Comparison of ENCODE assay signal across 8 cellular contexts in genomic region chr10:101778781-101779543, GRCh38. TPM values are rescaled to one million over a fixed set of nuclear protein-coding genes. Genes with fewer than 3 reads are reported as not detected.
DNase-seq lines count a peak whose midpoint lies in the region; ATAC-seq lines count a peak whose summit lies in the region.

No MANE protein-coding gene starts in this region.

- peak overlapping the region; percentile 65 for H3K4me3 Mint-ChIP-seq in activated CD4-positive, alpha-beta T cell treated with anti-CD3 and anti-CD28 coated beads, Interleukin-2, amount 10 ng/mL, durations not matched to agents 7 days and 5 days
- peak overlapping the region; percentile 75 to 86 for H3K4me3 Mint-ChIP-seq in stimulated activated naive B cell treated with anti-CD40 and anti-IgM and Interleukin-4, amounts not matched to agents 10 μg/mL and 1 μg/mL and 100 μg/mL, for 72 hours

- H3K36me3 Mint-ChIP-seq in activated CD4-positive, alpha-beta T cell treated with anti-CD3 and anti-CD28 coated beads, Interleukin-2, amount 10 ng/mL, durations not matched to agents 7 days and 5 days (ENCODE audit: low read depth) = peaks cover 10% of the 10 kb centered on the region
- H3K36me3 Mint-ChIP-seq in stimulated activated naive B cell treated with anti-CD40 and anti-IgM and Interleukin-4, amounts not matched to agents 10 μg/mL and 1 μg/mL and 100 μg/mL, for 72 hours = peaks cover 25 to 35% of the 10 kb centered on the region in 2 donors

- CTCF ChIA-PET in activated CD4-positive, alpha-beta T cell treated with anti-CD3 and anti-CD28 coated beads, Interleukin-2, amount 10 ng/mL, durations not matched to agents 7 days and 5 days (lab: Charles Lee) = interaction anchor here (0.6 to 1.2 kb wide), 4 partner anchors 58 to 686 kb away, joined by 3 to 6 read pairs (median 5); no protein-coding TSS in a partner anchor

- POLR2A ChIA-PET in activated CD4-positive, alpha-beta T cell treated with anti-CD3 and anti-CD28 coated beads, Interleukin-2, amount 10 ng/mL, durations not matched to agents 7 days and 5 days (lab: Charles Lee) = no interaction called here

- DNase-seq in activated CD4-positive, alpha-beta T cell treated with anti-CD3 and anti-CD28 coated beads, Interleukin-2, amount 10 ng/mL, durations not matched to agents 7 days and 5 days = no peak
- no peak for DNase-seq in activated CD4-positive, alpha-beta T cell treated with anti-CD3 and anti-CD28 coated beads for 1 hour
- DNase-seq in amniotic epithelial cell (ENCODE audit: low read depth) (peak; percentile 43), iPS-NIHi11 (ENCODE audit: low spot score) (peak; percentile 81), DMS114 treated with DMSO at 0.1 percent for 48 hours (lab: John Stamatoyannopoulos, UW; ENCODE audit: unreplicated experiment) (no peak)
- DNase-seq in stimulated activated naive B cell treated with anti-CD40 and anti-IgM and Interleukin-4, amounts not matched to agents 10 μg/mL and 1 μg/mL and 100 μg/mL, for 72 hours = no peak

- peaks cover 41% of the 10 kb centered on the region for H3K27me3 Mint-ChIP-seq in activated CD4-positive, alpha-beta T cell treated with anti-CD3 and anti-CD28 coated beads, Interleukin-2, amount 10 ng/mL, durations not matched to agents 7 days and 5 days
- H3K27me3 Mint-ChIP-seq in stimulated activated naive B cell treated with anti-CD40 and anti-IgM and Interleukin-4, amounts not matched to agents 10 μg/mL and 1 μg/mL and 100 μg/mL, for 72 hours = peaks cover 38 to 43% of the 10 kb centered on the region in 2 donors

- no peaks in the 10 kb centered on the region for H3K9me3 Mint-ChIP-seq in activated CD4-positive, alpha-beta T cell treated with anti-CD3 and anti-CD28 coated beads, Interleukin-2, amount 10 ng/mL, durations not matched to agents 7 days and 5 days
- H3K9me3 Mint-ChIP-seq in stimulated activated naive B cell treated with anti-CD40 and anti-IgM and Interleukin-4, amounts not matched to agents 10 μg/mL and 1 μg/mL and 100 μg/mL, for 72 hours = no peaks in the 10 kb centered on the region

- peak overlapping the region; percentile 76 for H3K27ac Mint-ChIP-seq in activated CD4-positive, alpha-beta T cell treated with anti-CD3 and anti-CD28 coated beads, Interleukin-2, amount 10 ng/mL, durations not matched to agents 7 days and 5 days
- peak overlapping the region; percentile 11 for H3K27ac Mint-ChIP-seq in stimulated activated naive B cell treated with anti-CD40 and anti-IgM and Interleukin-4, amounts not matched to agents 10 μg/mL and 1 μg/mL and 100 μg/mL, for 72 hours

- peaks cover 53% of the 10 kb centered on the region for H3K4me1 Mint-ChIP-seq in activated CD4-positive, alpha-beta T cell treated with anti-CD3 and anti-CD28 coated beads, Interleukin-2, amount 10 ng/mL, durations not matched to agents 7 days and 5 days
- peaks cover 60 to 82% of the 10 kb centered on the region in 2 donors for H3K4me1 Mint-ChIP-seq in stimulated activated naive B cell treated with anti-CD40 and anti-IgM and Interleukin-4, amounts not matched to agents 10 μg/mL and 1 μg/mL and 100 μg/mL, for 72 hours

- ATAC-seq in stimulated activated naive B cell treated with anti-CD40 and anti-IgM and Interleukin-4, amounts not matched to agents 10 μg/mL and 1 μg/mL and 100 μg/mL, for 72 hours (replicated peaks) = no peak
- no peak for ATAC-seq in GM21737 (IDR thresholded peaks at IDR 0.05; ENCODE audit: unreplicated experiment)
- no peak for ATAC-seq in HG03039 (IDR thresholded peaks at IDR 0.05; ENCODE audit: unreplicated experiment)

RNA-seq across cellular contexts. Expression of gene FGF8, which starts 3.0 kb away (rescaled TPM):
- not detected for total RNA-seq in activated CD4-positive, alpha-beta T cell treated with anti-CD3 and anti-CD28 coated beads, Interleukin-2, amount 10 ng/mL, durations not matched to agents 7 days and 5 days

RNA-seq across cellular contexts. Expression of gene NPM3, which starts 4.3 kb away (rescaled TPM):
- 10 to 100 TPM; 25.9 to 30.3 TPM for total RNA-seq in activated CD4-positive, alpha-beta T cell treated with anti-CD3 and anti-CD28 coated beads, Interleukin-2, amount 10 ng/mL, durations not matched to agents 7 days and 5 days

RNA-seq across cellular contexts. Expression of gene OGA, which starts 39.3 kb away (rescaled TPM):
- 100 to 1,000 TPM; 135 to 145 TPM for total RNA-seq in activated CD4-positive, alpha-beta T cell treated with anti-CD3 and anti-CD28 coated beads, Interleukin-2, amount 10 ng/mL, durations not matched to agents 7 days and 5 days

Comparison
In these comparisons a context has a peak if more than half of its experiments do, and no peak if none do; other contexts are left out.
1. DNase-seq: peak in amniotic epithelial cell (single experiment) and iPS-NIHi11 (single experiment); none in activated CD4-positive, alpha-beta T cell treated with anti-CD3 and anti-CD28 coated beads, Interleukin-2, amount 10 ng/mL, durations not matched to agents 7 days and 5 days (single experiment), activated CD4-positive, alpha-beta T cell treated with anti-CD3 and anti-CD28 coated beads for 1 hour (single experiment), stimulated activated naive B cell treated with anti-CD40 and anti-IgM and Interleukin-4, amounts not matched to agents 10 μg/mL and 1 μg/mL and 100 μg/mL, for 72 hours (single experiment) and DMS114 treated with DMSO at 0.1 percent for 48 hours (single experiment).